8 cellular contexts compared by ENCODE assay signal in the genomic region with DNA sequence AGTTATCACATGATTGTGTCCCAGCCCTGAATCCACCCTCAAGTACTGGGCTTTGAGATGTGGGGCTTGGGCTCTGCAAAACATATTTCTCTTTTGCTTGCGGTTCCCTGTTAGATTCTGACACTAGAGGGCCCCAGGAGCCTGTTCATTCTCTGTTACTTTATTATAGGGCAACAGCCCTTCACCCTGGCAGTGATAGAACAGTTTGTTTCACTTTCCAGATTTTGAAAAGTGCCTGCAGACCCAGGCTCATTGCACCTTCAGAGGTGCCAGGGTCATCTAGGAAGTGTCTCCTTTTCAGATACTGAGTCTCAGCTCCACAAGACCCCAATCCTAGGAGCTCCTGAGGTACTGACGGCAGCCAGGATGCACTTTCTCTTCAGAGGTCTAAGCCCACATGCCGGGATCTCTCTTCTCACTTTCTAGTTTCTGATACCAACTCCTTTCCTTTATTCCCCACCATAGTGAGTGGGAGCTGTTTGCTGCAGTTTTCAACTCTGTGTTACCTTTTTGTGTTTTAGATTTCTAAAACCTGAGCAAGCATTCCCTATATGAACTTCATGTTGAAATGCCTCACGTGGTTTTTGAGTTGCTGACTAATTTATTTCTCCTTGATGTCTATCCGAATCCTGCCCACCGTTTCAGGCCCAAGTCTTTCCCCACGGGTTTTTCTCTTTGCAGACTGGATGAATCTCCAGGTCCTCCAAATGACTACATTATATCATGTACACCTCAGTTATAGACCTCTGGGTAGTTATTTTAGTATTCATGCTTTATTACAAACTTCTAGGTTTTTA. TPM values are rescaled to one million over a fixed set of nuclear protein-coding genes. Genes with fewer than 3 reads are reported as not detected.
DNase-seq lines count a peak whose midpoint lies in the region; ATAC-seq and TF ChIP-seq lines count a peak whose summit lies in the region.

No MANE protein-coding gene starts in this region.

- no peaks in the 10 kb centered on the region for H3K9me3 ChIP-seq in naive thymus-derived CD4-positive, alpha-beta T cell (ENCODE audit: control insufficient read depth in 2 of 3, low read length in 3 of 3)
- no peaks in the 10 kb centered on the region for H3K9me3 ChIP-seq in vagina

- peak overlapping the region; percentile 19 to 79 (median 56) for H3K4me3 Mint-ChIP-seq in naive thymus-derived CD4-positive, alpha-beta T cell

- no peaks in the 10 kb centered on the region for H3K9me3 Mint-ChIP-seq in naive thymus-derived CD4-positive, alpha-beta T cell

- TF ChIP-seq POLR2A in erythroblast (IDR thresholded peaks at IDR 0.05; ENCODE audit: low read length) (no peak), vagina (IDR thresholded peaks at IDR 0.05) (no peak)

- H3K4me1 Mint-ChIP-seq in naive thymus-derived CD4-positive, alpha-beta T cell, result peaks cover 6 to 14% (median 10%) of the 10 kb centered on the region in 7 donors

- peak; percentile 70 for ATAC-seq in GM18861 (IDR thresholded peaks at IDR 0.05; ENCODE audit: unreplicated experiment)
- peak; percentile 95 for ATAC-seq in naive thymus-derived CD4-positive, alpha-beta T cell

- peaks cover 0 to 20% (median 5%) of the 10 kb centered on the region in 5 donors for H3K27me3 Mint-ChIP-seq in naive thymus-derived CD4-positive, alpha-beta T cell

- CTCF ChIA-PET in naive thymus-derived CD4-positive, alpha-beta T cell (lab: Charles Lee), result interaction anchor here (0.7 to 1.6 kb wide), 4 partner anchors 23 to 552 kb away, joined by 3 to 15 read pairs (median 3); no protein-coding TSS in a partner anchor

- H3K4me3 ChIP-seq in naive thymus-derived CD4-positive, alpha-beta T cell (ENCODE audit: low read length), result peak overlapping the region; percentile 46
- no peak overlapping the region for H3K4me3 ChIP-seq in vagina

- no peaks in the 10 kb centered on the region for H3K27me3 ChIP-seq in naive thymus-derived CD4-positive, alpha-beta T cell (ENCODE audit: control insufficient read depth in 2 of 2, insufficient read depth in 2 of 2, low read length in 2 of 2)
- no peaks in the 10 kb centered on the region for H3K27me3 ChIP-seq in vagina

- no peak overlapping the region for H3K27ac ChIP-seq in naive thymus-derived CD4-positive, alpha-beta T cell (ENCODE audit: low read depth, low read length)
- no peak overlapping the region for H3K27ac ChIP-seq in vagina

- H3K36me3 Mint-ChIP-seq in naive thymus-derived CD4-positive, alpha-beta T cell, result no peaks in the 10 kb centered on the region

- POLR2A ChIA-PET in naive thymus-derived CD4-positive, alpha-beta T cell (lab: Charles Lee), result interaction anchor here (0.8 kb wide), 1 partner anchor 541 kb away, joined by 3 read pairs; no protein-coding TSS in a partner anchor

- DNase-seq in AML-193 (lab: John Stamatoyannopoulos, UW) (peak; percentile 85 to 89), HT1080 (ENCODE audit: low read depth) (peak; percentile 74), NOMO-1 treated with dmso at 0.1 percent for 144 hours (lab: John Stamatoyannopoulos, UW; ENCODE audit: unreplicated experiment) (peak; percentile 76), erythroblast (lab: John Stamatoyannopoulos, UW) (peak; percentile 58 to 68), vagina (ENCODE audit: extremely low spot score in 2 of 2) (no peak)
- DNase-seq in activated CD8-positive, alpha-beta memory T cell treated with anti-CD3 and anti-CD28 coated beads, Interleukin-2, amount 50 U/mL, for 4 hours, result peak; percentile 50
- DNase-seq in naive thymus-derived CD4-positive, alpha-beta T cell, result peak in 8 of 9 donors; percentile 37 to 75 (median 70)

- H3K27ac Mint-ChIP-seq in naive thymus-derived CD4-positive, alpha-beta T cell, result peak overlapping the region in 7 of 9 donors; percentile 22 to 68 (median 55)

- peak; percentile 23 to 41 (median 31) for TF ChIP-seq CTCF in vagina (IDR thresholded peaks at IDR 0.05)

- H3K36me3 ChIP-seq in naive thymus-derived CD4-positive, alpha-beta T cell (ENCODE audit: control insufficient read depth in 2 of 3, insufficient read depth in 3 of 3, low read length in 3 of 3), result no peaks in the 10 kb centered on the region
- no peaks in the 10 kb centered on the region for H3K36me3 ChIP-seq in vagina

- intact Hi-C loops in naive thymus-derived CD4-positive, alpha-beta T cell (cut with micrococcal nuclease), result loop anchor here (1.0 to 5.0 kb wide), 7 partner anchors 51 to 1290 kb away; a partner anchor contains a TSS
- intact Hi-C loops in vagina (cut with DNase I), result no loop called here

- H3K4me1 ChIP-seq in naive thymus-derived CD4-positive, alpha-beta T cell (ENCODE audit: control insufficient read depth in 2 of 2, insufficient read depth in 2 of 2, low read length in 2 of 2), result no peaks in the 10 kb centered on the region
- H3K4me1 ChIP-seq in vagina, result no peaks in the 10 kb centered on the region

RNA-seq across cellular contexts. Expression of a gene that starts 10.9 kb away (rescaled TPM):
- 25.4 and 28.9 TPM in 2 replicates for total RNA-seq in HT1080 (2014; rRNA removed; shearing (Covaris generic))
- 16.8 and 20.0 TPM in 2 replicates for polyA plus RNA-seq in HT1080 (2015; cell fraction: cytosol; rRNA removed)
- 11.9 and 14.2 TPM in 2 replicates for polyA plus RNA-seq in HT1080 (2015; cell fraction: nucleus; rRNA removed)
- total RNA-seq in naive thymus-derived CD4-positive, alpha-beta T cell, result 10 to 100 TPM; 23.3 to 37.5 (median 35.0) TPM
- polyA plus RNA-seq in naive thymus-derived CD4-positive, alpha-beta T cell, result 10 to 100 TPM; 39.4 to 44.8 TPM
- 24.8 TPM for total RNA-seq in vagina

RNA-seq across cellular contexts. Expression of a gene that starts 51.9 kb away (rescaled TPM):
- 11.0 and 11.8 TPM in 2 replicates for total RNA-seq in HT1080 (2014; rRNA removed; shearing (Covaris generic))
- 8.5 and 11.8 TPM in 2 replicates for polyA plus RNA-seq in HT1080 (2015; cell fraction: cytosol; rRNA removed)
- polyA plus RNA-seq in HT1080 (2015; cell fraction: nucleus; rRNA removed), result 17.3 and 19.1 TPM in 2 replicates
- 10 to 100 TPM in 3 of 5 experiments, 1 to 10 TPM in 2; 5.3 to 23.1 (median 15.4) TPM for total RNA-seq in naive thymus-derived CD4-positive, alpha-beta T cell
- polyA plus RNA-seq in naive thymus-derived CD4-positive, alpha-beta T cell, result 1 to 10 TPM; 5.1 to 7.1 TPM
- 11.5 TPM for total RNA-seq in vagina

Comparison
In these comparisons a context has a peak if more than half of its experiments do, and no peak if none do; other contexts are left out.
1. DNase-seq: peak in AML-193 (2 of 2), HT1080 (single experiment), NOMO-1 treated with dmso at 0.1 percent for 144 hours (single experiment), activated CD8-positive, alpha-beta memory T cell treated with anti-CD3 and anti-CD28 coated beads, Interleukin-2, amount 50 U/mL, for 4 hours (single experiment), erythroblast (2 of 2) and naive thymus-derived CD4-positive, alpha-beta T cell (8 of 9); none in vagina (0 of 2).